In genomic region chr3:37668431-37668830, GRCh38 we compare ENCODE assay signal across 14 cellular contexts.
DNase-seq lines count a peak whose midpoint lies in the region; ATAC-seq, FAIRE-seq and TF ChIP-seq lines count a peak whose summit lies in the region.
"Had no signal": no experiment of that assay in that cellular context is flagged by ENCODE, and none has a peak within 500 bp of the region (broad histone marks: within the 10 kb centered on the region; RNA-seq: fewer than 3 reads in every experiment).

No MANE protein-coding gene starts in this region.

- CTCF ChIA-PET in MCF 10A (lab: Yijun Ruan, JAX) = interaction anchor here (1.2 kb wide), 1 partner anchor 26 kb away, joined by 3 read pairs; no protein-coding TSS in a partner anchor

- H3K36me3 Mint-ChIP-seq in MCF 10A (ENCODE audit: insufficient read depth, unreplicated experiment) (no peaks in the 10 kb centered on the region), nephron progenitor cell (ENCODE audit: low read depth) (peaks cover 5% of the 10 kb centered on the region)
- no peaks in the 10 kb centered on the region for H3K36me3 Mint-ChIP-seq in activated T-cell treated with anti-CD3 and anti-CD28 coated beads, Interleukin-2, amount 50 U/mL, for 4 hours (ENCODE audit: insufficient read depth)
- H3K36me3 Mint-ChIP-seq: activated naive CD4-positive, alpha-beta T cell treated with anti-CD3 and anti-CD28 coated beads, Interleukin-2, amount 50 U/mL, for 24 hours; naive thymus-derived CD8-positive, alpha-beta T cell had no signal

- no peak for FAIRE-seq in H54 (lab: Jason Lieb, UNC)
- FAIRE-seq: A204.1 had no signal

- H3K9me3 Mint-ChIP-seq in MCF 10A (ENCODE audit: unreplicated experiment) = no peaks in the 10 kb centered on the region
- H3K9me3 Mint-ChIP-seq in nephron progenitor cell = no peaks in the 10 kb centered on the region
- no peaks in the 10 kb centered on the region for H3K9me3 Mint-ChIP-seq in activated T-cell treated with anti-CD3 and anti-CD28 coated beads, Interleukin-2, amount 50 U/mL, for 4 hours
- H3K9me3 Mint-ChIP-seq: activated naive CD4-positive, alpha-beta T cell treated with anti-CD3 and anti-CD28 coated beads, Interleukin-2, amount 50 U/mL, for 24 hours; naive thymus-derived CD8-positive, alpha-beta T cell had no signal

- ATAC-seq in activated T-cell treated with anti-CD3 and anti-CD28 coated beads, Interleukin-2, amount 50 U/mL, for 4 hours = no peak
- ATAC-seq: naive thymus-derived CD8-positive, alpha-beta T cell had no signal

- no peak overlapping the region for H3K4me3 Mint-ChIP-seq in MCF 10A (ENCODE audit: unreplicated experiment)
- H3K4me3 Mint-ChIP-seq in nephron progenitor cell = peak overlapping the region; percentile 45
- no peak overlapping the region for H3K4me3 Mint-ChIP-seq in activated T-cell treated with anti-CD3 and anti-CD28 coated beads, Interleukin-2, amount 50 U/mL, for 4 hours
- H3K4me3 Mint-ChIP-seq: activated naive CD4-positive, alpha-beta T cell treated with anti-CD3 and anti-CD28 coated beads, Interleukin-2, amount 50 U/mL, for 24 hours; naive thymus-derived CD8-positive, alpha-beta T cell had no signal

- DNase-seq in MCF 10A (ENCODE audit: unreplicated experiment) = peak; percentile 36
- DNase-seq in breast epithelium (ENCODE audit: low spot score in 2 of 2) = no peak
- DNase-seq in fibroblast of the aortic adventitia (ENCODE audit: low read depth) = peak; percentile 43
- no peak for DNase-seq in nephron progenitor cell
- peak; percentile 65 for DNase-seq in ureter (ENCODE audit: low spot score)
- DNase-seq in iPS-NIHi11 (ENCODE audit: low spot score) = no peak
- no peak for DNase-seq in activated T-cell treated with anti-CD3 and anti-CD28 coated beads, Interleukin-2, amount 50 U/mL, for 4 hours
- DNase-seq in H54 (ENCODE audit: insufficient read length, low spot score) = no peak
- DNase-seq: COR-L47; HCEC 1CT; naive thymus-derived CD8-positive, alpha-beta T cell had no signal

- H3K9me3 ChIP-seq in breast epithelium = no peaks in the 10 kb centered on the region

- H3K36me3 ChIP-seq in breast epithelium = no peaks in the 10 kb centered on the region

- no TSS peak for BruUV-seq in MCF 10A (replicated peaks; lab: Mats Ljungman, UMichigan)

- H3K27ac Mint-ChIP-seq in MCF 10A (ENCODE audit: low read depth, unreplicated experiment) (no peak overlapping the region), nephron progenitor cell (no peak overlapping the region)
- H3K27ac Mint-ChIP-seq: activated naive CD4-positive, alpha-beta T cell treated with anti-CD3 and anti-CD28 coated beads, Interleukin-2, amount 50 U/mL, for 24 hours had no signal

- no peak overlapping the region for H3K27ac ChIP-seq in breast epithelium

- H3K4me1 ChIP-seq in breast epithelium = peaks cover 0 to 13% of the 10 kb centered on the region in 2 donors

- H3K4me1 Mint-ChIP-seq in MCF 10A (ENCODE audit: insufficient read depth, unreplicated experiment) (peaks cover 13% of the 10 kb centered on the region), nephron progenitor cell (peaks cover 65% of the 10 kb centered on the region)
- no peaks in the 10 kb centered on the region for H3K4me1 Mint-ChIP-seq in activated T-cell treated with anti-CD3 and anti-CD28 coated beads, Interleukin-2, amount 50 U/mL, for 4 hours (ENCODE audit: low read depth)
- H3K4me1 Mint-ChIP-seq: activated naive CD4-positive, alpha-beta T cell treated with anti-CD3 and anti-CD28 coated beads, Interleukin-2, amount 50 U/mL, for 24 hours; naive thymus-derived CD8-positive, alpha-beta T cell had no signal

- no peak for TF ChIP-seq POLR2A in breast epithelium (IDR thresholded peaks at IDR 0.05)
- no peak for TF ChIP-seq POLR2A in H54 (IDR thresholded peaks at IDR 0.05; ENCODE audit: low read depth, low read length)

- no peak overlapping the region for H3K4me3 ChIP-seq in breast epithelium
- no peak overlapping the region for H3K4me3 ChIP-seq in fibroblast of the aortic adventitia (ENCODE audit: low read depth, low read length)
- H3K4me3 ChIP-seq: smooth muscle cell had no signal

- no peaks in the 10 kb centered on the region for H3K27me3 ChIP-seq in breast epithelium

- intact Hi-C loops in MCF 10A (cut with micrococcal nuclease) = no loop called here
- intact Hi-C loops in breast epithelium (cut with DNase I; ENCODE audit: low total_unique reads) = no loop called here

- TF ChIP-seq CTCF in MCF 10A (IDR thresholded peaks at IDR 0.05; ENCODE audit: unreplicated experiment) (no peak), breast epithelium (IDR thresholded peaks at IDR 0.05) (no peak), fibroblast of the aortic adventitia (IDR thresholded peaks at IDR 0.05; ENCODE audit: insufficient read depth, low read length) (no peak), nephron progenitor cell (IDR thresholded peaks at IDR 0.05) (no peak)

- POLR2A ChIA-PET in MCF 10A (lab: Yijun Ruan, JAX) = interaction anchor here (1.2 kb wide), 1 partner anchor 9 kb away, joined by 3 read pairs; no protein-coding TSS in a partner anchor

- H3K27me3 Mint-ChIP-seq in MCF 10A (ENCODE audit: insufficient read depth, unreplicated experiment) (peaks cover 37% of the 10 kb centered on the region), nephron progenitor cell (ENCODE audit: low read depth, poor library complexity) (no peaks in the 10 kb centered on the region)
- peaks cover 6% of the 10 kb centered on the region for H3K27me3 Mint-ChIP-seq in activated T-cell treated with anti-CD3 and anti-CD28 coated beads, Interleukin-2, amount 50 U/mL, for 4 hours (ENCODE audit: low read depth)

Comparison
In these comparisons a context has a peak if more than half of its experiments do, and no peak if none do; other contexts are left out.
1. DNase-seq: peak in MCF 10A (single experiment), fibroblast of the aortic adventitia (single experiment) and ureter (single experiment); none in breast epithelium (0 of 2), nephron progenitor cell (single experiment), iPS-NIHi11 (single experiment), activated T-cell treated with anti-CD3 and anti-CD28 coated beads, Interleukin-2, amount 50 U/mL, for 4 hours (single experiment) and H54 (single experiment).